20 cellular contexts compared by ENCODE assay signal in the genomic region with DNA sequence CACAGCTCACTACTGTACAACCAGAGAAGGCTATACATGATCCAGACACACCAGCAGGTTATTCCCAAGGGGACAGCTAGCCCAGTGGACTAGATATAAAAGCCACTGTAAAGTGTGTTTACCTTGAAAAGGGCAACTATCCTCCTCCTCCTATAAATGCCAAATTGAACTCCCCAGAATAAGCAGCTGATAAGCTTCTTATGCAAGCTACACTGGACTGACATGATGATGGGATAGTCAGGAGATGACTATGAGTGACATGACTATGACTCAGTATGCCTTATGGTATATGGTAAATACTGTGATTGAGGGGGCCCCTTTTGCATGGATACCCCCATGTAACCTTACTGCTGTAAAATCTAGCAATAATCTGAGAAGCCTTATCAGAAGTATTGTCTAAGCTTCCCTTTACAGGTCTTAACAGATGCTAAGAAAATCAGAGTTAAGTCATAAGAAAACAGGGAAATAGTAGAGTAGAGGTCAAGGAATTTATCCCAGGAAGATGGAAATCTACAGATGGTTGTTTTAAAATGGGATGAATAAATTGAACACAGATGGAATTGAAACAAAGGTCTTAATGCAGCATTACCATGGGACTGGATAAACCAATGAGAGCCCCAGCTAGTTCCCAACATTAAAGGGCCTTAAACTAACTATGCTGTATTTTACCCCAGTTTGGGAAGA. TPM values are rescaled to one million over a fixed set of nuclear protein-coding genes. Genes with fewer than 3 reads are reported as not detected.
DNase-seq lines count a peak whose midpoint lies in the region; ATAC-seq and TF ChIP-seq lines count a peak whose summit lies in the region.
"Had no signal": no experiment of that assay in that cellular context is flagged by ENCODE, and none has a peak within 500 bp of the region (broad histone marks: within the 10 kb centered on the region; RNA-seq: fewer than 3 reads in every experiment).

No MANE protein-coding gene starts in this region.

- H3K27me3 Mint-ChIP-seq in natural killer cell (ENCODE audit: low read depth in 2 of 2) (no peaks in the 10 kb centered on the region), WTC11 (ENCODE audit: low read depth) (no peaks in the 10 kb centered on the region), Caco-2 (ENCODE audit: insufficient read depth, unreplicated experiment) (no peaks in the 10 kb centered on the region)
- no peaks in the 10 kb centered on the region for H3K27me3 Mint-ChIP-seq in natural killer cell treated with Interleukin-12 subunit alpha and Interleukin-12 subunit beta and Interleukin-15 and Interleukin-18, amount 100 ng/mL, for 72 hours
- H3K27me3 Mint-ChIP-seq: activated CD4-positive, alpha-beta T cell treated with anti-CD3 and anti-CD28 coated beads for 36 hours; stimulated activated naive B cell treated with anti-CD40 and anti-IgM and Interleukin-4, amounts not matched to agents 10 μg/mL and 1 μg/mL and 100 μg/mL, for 72 hours had no signal

- no TSS peak for BruUV-seq in Caco-2 (replicated peaks; lab: Mats Ljungman, UMichigan)

- POLR2A ChIA-PET in WTC11 (lab: Charles Lee) = no interaction called here
- POLR2A ChIA-PET in Caco-2 (lab: Charles Lee) = interaction anchor here (0.6 kb wide), 2 partner anchors 20 to 123 kb away, joined by 3 to 10 read pairs; no protein-coding TSS in a partner anchor

- no peak for TF ChIP-seq CTCF in natural killer cell (IDR thresholded peaks at IDR 0.05)
- TF ChIP-seq CTCF in fibroblast of villous mesenchyme (IDR thresholded peaks at IDR 0.05; ENCODE audit: insufficient read depth, low read depth, low read length) = no peak
- TF ChIP-seq CTCF in WTC11 (IDR thresholded peaks at IDR 0.05) = no peak
- TF ChIP-seq CTCF in Caco-2 (IDR thresholded peaks at IDR 0.05; ENCODE audit: insufficient read depth in 1 of 2, low read depth in 1 of 2, low read length in 1 of 2, severe bottlenecking in 1 of 2, unreplicated experiment in 1 of 2) = no peak

- DNase-seq in natural killer cell = no peak
- no peak for DNase-seq in natural killer cell treated with Interleukin-12 subunit alpha and Interleukin-12 subunit beta and Interleukin-15 and Interleukin-18, amount 100 ng/mL, for 72 hours (ENCODE audit: low spot score)
- DNase-seq in amniotic epithelial cell (ENCODE audit: low read depth) = peak; percentile 45
- peak; percentile 14 for DNase-seq in fibroblast of villous mesenchyme (ENCODE audit: low read depth)
- DNase-seq in AG08395 (ENCODE audit: low spot score) = no peak
- DNase-seq in WTC11 (ENCODE audit: low spot score) = no peak
- DNase-seq in Caco-2 = no peak
- DNase-seq: activated CD4-positive, alpha-beta T cell treated with anti-CD3 and anti-CD28 coated beads for 36 hours; dermis blood vessel endothelial cell; DMS 273 treated with DMSO at 0.1 percent for 48 hours; left colon; NCI-H2029 treated with DMSO at 0.1 percent for 48 hours; sigmoid colon; stimulated activated naive B cell treated with anti-CD40 and anti-IgM and Interleukin-4, amounts not matched to agents 10 μg/mL and 1 μg/mL and 100 μg/mL, for 72 hours; T-helper 9 cell had no signal

- peaks cover 4% of the 10 kb centered on the region; the same call in 1 of the 2 replicates for H3K9me3 ChIP-seq in Caco-2
- H3K9me3 ChIP-seq: adrenal gland, sigmoid colon had no signal

- H3K4me3 ChIP-seq in fibroblast of villous mesenchyme (ENCODE audit: low read depth, low read length) (no peak overlapping the region), Caco-2 (ENCODE audit: low read depth, low read length) (no peak overlapping the region)
- H3K4me3 ChIP-seq: adrenal gland, sigmoid colon had no signal

- intact Hi-C loops in natural killer cell (cut with micrococcal nuclease) (no loop called here), Caco-2 (cut with micrococcal nuclease; ENCODE audit: unreplicated experiment) (no loop called here)

- ATAC-seq in natural killer cell (no peak), WTC11 (no peak), GM18498 (IDR thresholded peaks at IDR 0.05; ENCODE audit: unreplicated experiment) (no peak)
- no peak for ATAC-seq in natural killer cell treated with Interleukin-12 subunit alpha and Interleukin-12 subunit beta and Interleukin-15 and Interleukin-18, amount 100 ng/mL, for 72 hours
- ATAC-seq: activated CD4-positive, alpha-beta T cell treated with anti-CD3 and anti-CD28 coated beads for 36 hours; left colon; stimulated activated naive B cell treated with anti-CD40 and anti-IgM and Interleukin-4, amounts not matched to agents 10 μg/mL and 1 μg/mL and 100 μg/mL, for 72 hours had no signal

- peaks cover 34 to 40% of the 10 kb centered on the region in 2 donors for H3K4me1 Mint-ChIP-seq in natural killer cell
- peaks cover 29 to 31% of the 10 kb centered on the region in 2 donors for H3K4me1 Mint-ChIP-seq in natural killer cell treated with Interleukin-12 subunit alpha and Interleukin-12 subunit beta and Interleukin-15 and Interleukin-18, amount 100 ng/mL, for 72 hours (ENCODE audit: low read depth in 2 of 2)
- H3K4me1 Mint-ChIP-seq in WTC11 = peaks cover 12% of the 10 kb centered on the region
- H3K4me1 Mint-ChIP-seq in Caco-2 (ENCODE audit: low read depth, unreplicated experiment) = peaks cover 18% of the 10 kb centered on the region
- H3K4me1 Mint-ChIP-seq: nephron had no signal

- H3K9me3 Mint-ChIP-seq in natural killer cell (no peaks in the 10 kb centered on the region), WTC11 (no peaks in the 10 kb centered on the region), Caco-2 (ENCODE audit: unreplicated experiment) (peaks cover 7% of the 10 kb centered on the region)
- no peaks in the 10 kb centered on the region for H3K9me3 Mint-ChIP-seq in natural killer cell treated with Interleukin-12 subunit alpha and Interleukin-12 subunit beta and Interleukin-15 and Interleukin-18, amount 100 ng/mL, for 72 hours
- H3K9me3 Mint-ChIP-seq: nephron had no signal

- CTCF ChIA-PET in WTC11 (lab: Charles Lee) = no interaction called here
- CTCF ChIA-PET in Caco-2 (lab: Charles Lee) = interaction anchor here (0.6 kb wide), 1 partner anchor 12 kb away, joined by 3 read pairs; no protein-coding TSS in a partner anchor

- H3K36me3 Mint-ChIP-seq in natural killer cell (peaks cover 7% of the 10 kb centered on the region), WTC11 (peaks cover 32% of the 10 kb centered on the region), Caco-2 (ENCODE audit: insufficient read depth, unreplicated experiment) (peaks cover 11% of the 10 kb centered on the region)
- peaks cover 36% of the 10 kb centered on the region for H3K36me3 Mint-ChIP-seq in natural killer cell treated with Interleukin-12 subunit alpha and Interleukin-12 subunit beta and Interleukin-15 and Interleukin-18, amount 100 ng/mL, for 72 hours

- H3K27ac Mint-ChIP-seq in natural killer cell (peak overlapping the region; percentile 25 to 64), WTC11 (no peak overlapping the region), Caco-2 (ENCODE audit: unreplicated experiment) (no peak overlapping the region)
- peak overlapping the region in 1 of 2 donors; percentile 23 for H3K27ac Mint-ChIP-seq in natural killer cell treated with Interleukin-12 subunit alpha and Interleukin-12 subunit beta and Interleukin-15 and Interleukin-18, amount 100 ng/mL, for 72 hours
- H3K27ac Mint-ChIP-seq: activated CD4-positive, alpha-beta T cell treated with anti-CD3 and anti-CD28 coated beads for 36 hours; activated T-helper 2 cell treated with anti-CD3 and anti-CD28 coated beads, Interferon-gamma antibody, Interleukin-2, Interleukin-4, amounts not matched to agents 10 μg/mL and 5 μg/mL and 100 μg/mL, durations not matched to agents 14 hours and 24 hours and 36 hours; nephron; stimulated activated naive B cell treated with anti-CD40 and anti-IgM and Interleukin-4, amounts not matched to agents 10 μg/mL and 1 μg/mL and 100 μg/mL, for 72 hours had no signal

- no peaks in the 10 kb centered on the region for H3K36me3 ChIP-seq in Caco-2 (ENCODE audit: control insufficient read depth, insufficient read depth, low read length)
- H3K36me3 ChIP-seq: adrenal gland had no signal

- H3K4me1 ChIP-seq in Caco-2 = peaks cover 40% of the 10 kb centered on the region
- H3K4me1 ChIP-seq: sigmoid colon had no signal

- H3K4me3 Mint-ChIP-seq in natural killer cell (no peak overlapping the region), WTC11 (no peak overlapping the region), Caco-2 (ENCODE audit: unreplicated experiment) (no peak overlapping the region)
- no peak overlapping the region for H3K4me3 Mint-ChIP-seq in natural killer cell treated with Interleukin-12 subunit alpha and Interleukin-12 subunit beta and Interleukin-15 and Interleukin-18, amount 100 ng/mL, for 72 hours
- H3K4me3 Mint-ChIP-seq: activated CD4-positive, alpha-beta T cell treated with anti-CD3 and anti-CD28 coated beads for 36 hours; CD14-positive monocyte; nephron; stimulated activated naive B cell treated with anti-CD40 and anti-IgM and Interleukin-4, amounts not matched to agents 10 μg/mL and 1 μg/mL and 100 μg/mL, for 72 hours had no signal

- H3K27me3 ChIP-seq in Caco-2 (replicated peaks; ENCODE audit: control insufficient read depth, insufficient read depth, low read length) = no peaks in the 10 kb centered on the region
- H3K27me3 ChIP-seq: adrenal gland, sigmoid colon had no signal

TF ChIP-seq in WTC11, 78 proteins besides CTCF, POLR2A, EP300 and RAD21 (continues in another document):
- TF ChIP-seq, protein P1, sequence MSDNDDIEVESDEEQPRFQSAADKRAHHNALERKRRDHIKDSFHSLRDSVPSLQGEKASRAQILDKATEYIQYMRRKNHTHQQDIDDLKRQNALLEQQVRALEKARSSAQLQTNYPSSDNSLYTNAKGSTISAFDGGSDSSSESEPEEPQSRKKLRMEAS (CRISPR knock-in tag; IDR thresholded peaks at IDR 0.05) = no peak
- TF ChIP-seq ESRRA (CRISPR knock-in tag; IDR thresholded peaks at IDR 0.05; ENCODE audit: borderline replicate concordance) = no peak
- no peak for TF ChIP-seq SP1 (CRISPR knock-in tag; conservative IDR thresholded peaks at IDR 0.05)

RNA-seq across cellular contexts. Expression of a gene that starts 55.8 kb away (rescaled TPM):
- total RNA-seq in natural killer cell (10 to 100 TPM; 70.6 to 91.5 (median 86.1) TPM), fibroblast of villous mesenchyme (34.5 and 36.3 TPM in 2 replicates), WTC11 (2021) (42.0 to 44.5 TPM (median 42.7 TPM) in 3 replicates), Caco-2 (2022) (28.7 and 30.4 TPM in 2 replicates)
- 10 to 100 TPM; 48.1 to 55.7 TPM for total RNA-seq in natural killer cell treated with Interleukin-12 subunit alpha and Interleukin-12 subunit beta and Interleukin-15 and Interleukin-18, amount 100 ng/mL, for 72 hours

Comparison
In these comparisons a context has a peak if more than half of its experiments do, and no peak if none do; other contexts are left out.
1. DNase-seq: peak in amniotic epithelial cell (single experiment) and fibroblast of villous mesenchyme (single experiment); none in natural killer cell (single experiment), natural killer cell treated with Interleukin-12 subunit alpha and Interleukin-12 subunit beta and Interleukin-15 and Interleukin-18, amount 100 ng/mL, for 72 hours (single experiment), AG08395 (single experiment), WTC11 (single experiment) and Caco-2 (0 of 2).
2. H3K27ac Mint-ChIP-seq: peak in natural killer cell (2 of 2); none in WTC11 (single experiment) and Caco-2 (single experiment).